ENCODE assay signal across 24 cellular contexts in genomic region chr2:178502751-178503150, GRCh38. TPM values are rescaled to one million over a fixed set of nuclear protein-coding genes. Genes with fewer than 3 reads are reported as not detected.
DNase-seq lines count a peak whose midpoint lies in the region; ATAC-seq, FAIRE-seq and TF ChIP-seq lines count a peak whose summit lies in the region.
"Had no signal": no experiment of that assay in that cellular context is flagged by ENCODE, and none has a peak within 500 bp of the region (broad histone marks: within the 10 kb centered on the region; RNA-seq: fewer than 3 reads in every experiment).

No MANE protein-coding gene starts in this region.

- POLR2A ChIA-PET in HepG2 (lab: Yijun Ruan, JAX), result no interaction called here
- POLR2A ChIA-PET in K562 (lab: Yijun Ruan, JAX), result interaction anchor here (1.0 kb wide), 1 partner anchor 11 kb away, joined by 4 read pairs; no protein-coding TSS in a partner anchor

- TF ChIP-seq CTCF in HepG2 (CRISPR knock-in tag; IDR thresholded peaks at IDR 0.05) (no peak), right lobe of liver (IDR thresholded peaks at IDR 0.05) (no peak), K562 (IDR thresholded peaks at IDR 0.05 in 2 of 3, conservative IDR thresholded peaks at IDR 0.05 in 1 of 3; ENCODE audit: insufficient read depth in 2 of 3, low read depth in 1 of 3, low read length in 3 of 3) (no peak)

- H3K79me2 ChIP-seq in HepG2 (ENCODE audit: insufficient read depth, low read length) (no peaks in the 10 kb centered on the region), K562 (ENCODE audit: control insufficient read depth, insufficient read depth, low read length) (no peaks in the 10 kb centered on the region)

- ATAC-seq in HepG2 (no peak), right lobe of liver (no peak), K562 (no peak), Right ventricle myocardium inferior (no peak)
- ATAC-seq: GM12878 had no signal

- H3K9me3 ChIP-seq in HepG2 (ENCODE audit: low read length), result no peaks in the 10 kb centered on the region
- no peaks in the 10 kb centered on the region for H3K9me3 ChIP-seq in right lobe of liver
- H3K9me3 ChIP-seq in K562 (replicated peaks; ENCODE audit: control insufficient read depth, insufficient read depth, low read depth, low read length), result no peaks in the 10 kb centered on the region
- H3K9me3 ChIP-seq: BE2C, BLaER1 had no signal

- H4K20me1 ChIP-seq in HepG2 (ENCODE audit: insufficient read depth, low read length) (no peaks in the 10 kb centered on the region), K562 (replicated peaks; ENCODE audit: control insufficient read depth, insufficient read depth, low read length) (no peaks in the 10 kb centered on the region)
- H4K20me1 ChIP-seq: BLaER1 had no signal

- TF ChIP-seq EP300 in HepG2 (IDR thresholded peaks at IDR 0.05; ENCODE audit: low read depth in 2 of 2, low read length in 2 of 2) (no peak), HepG2 (CRISPR knock-in tag; IDR thresholded peaks at IDR 0.05; ENCODE audit: borderline replicate concordance) (no peak), K562 (IDR thresholded peaks at IDR 0.05; ENCODE audit: low read length) (no peak)

- FAIRE-seq in HepG2 (lab: Jason Lieb, UNC) (no peak), K562 (lab: Jason Lieb, UNC) (no peak)
- FAIRE-seq: GM12878, GM18507 had no signal

- no peaks in the 10 kb centered on the region for H3K27me3 ChIP-seq in HepG2 (ENCODE audit: control insufficient read depth in 1 of 2, insufficient read depth in 2 of 2, low read length in 2 of 2)
- H3K27me3 ChIP-seq in right lobe of liver, result no peaks in the 10 kb centered on the region
- H3K27me3 ChIP-seq in K562 (ENCODE audit: control insufficient read depth in 2 of 2, insufficient read depth in 2 of 2, low read length in 2 of 2), result no peaks in the 10 kb centered on the region
- H3K27me3 ChIP-seq: BE2C, BLaER1 had no signal

- no peak for DNase-seq in HepG2 (ENCODE audit: low spot score)
- DNase-seq in right lobe of liver, result no peak
- DNase-seq in K562 (ENCODE audit: extremely low read depth in 1 of 4, low spot score in 3 of 4), result no peak
- DNase-seq in Right ventricle myocardium inferior (ENCODE audit: missing footprints), result no peak
- DNase-seq: ACHN; BE2C; C1 segment of cervical spinal cord; CD4-positive, alpha-beta memory T cell; CD4-positive, CD25-positive, alpha-beta regulatory T cell; CD8-positive, alpha-beta memory T cell; COR-L47; DMS 273 treated with DMSO at 0.1 percent for 48 hours; DMS153; DMS53; DMS79; DND-41; EL; GDM1 had no signal

- TF ChIP-seq POLR2A in HepG2 (IDR thresholded peaks at IDR 0.05; ENCODE audit: insufficient read depth in 1 of 2, low read depth in 2 of 2, low read length in 2 of 2) (no peak), right lobe of liver (IDR thresholded peaks at IDR 0.05) (no peak), K562 (conservative IDR thresholded peaks at IDR 0.05) (no peak)

- H3K9ac ChIP-seq in HepG2 (ENCODE audit: insufficient read depth, low read depth, low read length) (no peak overlapping the region), K562 (ENCODE audit: insufficient read depth in 1 of 2, low read depth in 2 of 2, low read length in 2 of 2) (no peak overlapping the region)
- H3K9ac ChIP-seq: BLaER1 had no signal

- no peak for TF ChIP-seq RAD21 in HepG2 (CRISPR knock-in tag; IDR thresholded peaks at IDR 0.05)
- TF ChIP-seq RAD21 in K562 (CRISPR knock-in tag; conservative IDR thresholded peaks at IDR 0.05 in 1 of 2, IDR thresholded peaks at IDR 0.05 in 1 of 2), result no peak

- H2AFZ ChIP-seq in HepG2 (ENCODE audit: low read length), result no peak overlapping the region
- H2AFZ ChIP-seq in K562 (ENCODE audit: low read depth, low read length), result no peak overlapping the region

- peaks cover 9% of the 10 kb centered on the region for H3K4me1 ChIP-seq in HepG2 (ENCODE audit: insufficient read depth, low read length)
- H3K4me1 ChIP-seq in right lobe of liver, result peaks cover 0 to 15% (median 0%) of the 10 kb centered on the region in 4 donors
- H3K4me1 ChIP-seq in K562 (replicated peaks in 1 of 2; ENCODE audit: control insufficient read depth in 2 of 2, insufficient read depth in 2 of 2, low read length in 2 of 2), result peaks cover 0 to 5% of the 10 kb centered on the region in 2 experiments; a peak in 2 of 5 replicates
- H3K4me1 ChIP-seq: BE2C, BLaER1 had no signal

- 97% methylated on average over 4 of the region's 4 CpGs for WGBS in HepG2 (ENCODE audit: low lambda C conversion rate)
- 44% methylated on average over 4 of the region's 4 CpGs for WGBS in right lobe of liver (ENCODE audit: insufficient coverage, low coverage, low lambda C conversion rate, missing lambda C conversion rate)
- whole genome bisulfite sequencing in K562 (ENCODE audit: insufficient coverage, low coverage, missing lambda C conversion rate), result 91% methylated on average over 4 of the region's 4 CpGs

- H3K4me2 ChIP-seq in HepG2 (ENCODE audit: low read depth, low read length) (no peak overlapping the region), K562 (ENCODE audit: insufficient read depth, low read length) (no peak overlapping the region)
- H3K4me2 ChIP-seq: BLaER1 had no signal

- no peaks in the 10 kb centered on the region for H3K9me1 ChIP-seq in K562 (ENCODE audit: control insufficient read depth, insufficient read depth, low read length)

- BruUV-seq in HepG2 (replicated peaks; lab: Mats Ljungman, UMichigan) (no TSS peak), K562 (replicated peaks; lab: Mats Ljungman, UMichigan) (no TSS peak)

- H3K27ac ChIP-seq in HepG2 (ENCODE audit: extremely low read length, insufficient read depth, low read length), result no peak overlapping the region
- H3K27ac ChIP-seq in right lobe of liver, result no peak overlapping the region
- H3K27ac ChIP-seq in K562 (ENCODE audit: extremely low read depth, low read depth, low read length), result no peak overlapping the region
- H3K27ac ChIP-seq: 22Rv1, BLaER1 had no signal

- no peak overlapping the region for H3K4me3 ChIP-seq in HepG2 (replicated peaks in 1 of 3; ENCODE audit: insufficient read depth in 1 of 3, low read depth in 2 of 3, low read length in 3 of 3)
- no peak overlapping the region for H3K4me3 ChIP-seq in right lobe of liver
- no peak overlapping the region for H3K4me3 ChIP-seq in K562
- H3K4me3 ChIP-seq: BLaER1, GM12878 had no signal

- peaks cover 11 to 62% of the 10 kb centered on the region in 2 experiments for H3K36me3 ChIP-seq in HepG2 (replicated peaks in 1 of 2; ENCODE audit: control insufficient read depth in 1 of 2, insufficient read depth in 2 of 2, low read length in 2 of 2)
- peaks cover 0 to 66% (median 21%) of the 10 kb centered on the region in 4 donors for H3K36me3 ChIP-seq in right lobe of liver
- H3K36me3 ChIP-seq in K562 (ENCODE audit: control insufficient read depth, insufficient read depth, low read length), result peaks cover 65% of the 10 kb centered on the region
- H3K36me3 ChIP-seq: BE2C had no signal

- intact Hi-C loops in HepG2 (cut with micrococcal nuclease; ENCODE audit: unreplicated experiment), result no loop called here
- intact Hi-C loops in right lobe of liver (cut with DNase I), result no loop called here
- intact Hi-C loops in K562 (cut with micrococcal nuclease), result no loop called here
- intact Hi-C loops in Right ventricle myocardium inferior (cut with DNase I), result no loop called here

- CTCF ChIA-PET in HepG2 (lab: Yijun Ruan, JAX; ENCODE audit: low intra/inter-chr PET ratio, low total read pairs) (no interaction called here), K562 (lab: Yijun Ruan, JAX; ENCODE audit: low intra/inter-chr PET ratio) (no interaction called here)

- in situ Hi-C loops in HepG2 (cut with HindIII; ENCODE audit: extremely low pct_ligation_motif_present, low pct_unique_long_range_greater_than_20kb) (no loop called here), K562 (cut with MboI) (no loop called here)

RNA-seq across cellular contexts. Expression of gene PLEKHA3, which starts 22.5 kb away (rescaled TPM):
- total RNA-seq in HepG2 (2016; rRNA removed; fragmentation: Illumina TruSeq; extraction: Trizol), result 23.1 and 26.8 TPM in 2 replicates
- total RNA-seq in HepG2 (2016; cell fraction: cytosol; rRNA removed; fragmentation: Illumina TruSeq; extraction: Trizol; ENCODE audit: low read depth), result 5.4 and 7.7 TPM in 2 replicates
- total RNA-seq in HepG2 (2016; cell fraction: insoluble cytoplasmic fraction; rRNA removed; fragmentation: Illumina TruSeq; extraction: Trizol), result 21.3 and 27.5 TPM in 2 replicates
- total RNA-seq in HepG2 (2016; cell fraction: membrane; rRNA removed; fragmentation: Illumina TruSeq; extraction: Trizol), result 24.3 and 26.4 TPM in 2 replicates
- 11.8 and 13.5 TPM in 2 replicates for total RNA-seq in HepG2 (2016; cell fraction: nucleus; rRNA removed; fragmentation: Illumina TruSeq; extraction: Trizol)
- polyA plus RNA-seq in HepG2 (2011; rRNA removed), result 8.6 and 11.7 TPM in 2 replicates
- 2.6 and 4.0 TPM in 2 replicates for polyA plus RNA-seq in HepG2 (2011; cell fraction: cytosol; rRNA removed)
- 2.6 and 5.8 TPM in 2 replicates for polyA plus RNA-seq in HepG2 (2011; cell fraction: nucleus; rRNA removed)
- polyA plus RNA-seq in HepG2 (2012), result 9.9 and 13.0 TPM in 2 replicates
- 10.7 and 12.2 TPM in 2 replicates for polyA plus RNA-seq in HepG2 (2016; cell fraction: cytosol; fragmentation: Illumina TruSeq; extraction: Trizol; ENCODE audit: low read depth)
- 23.9 and 24.5 TPM in 2 replicates for polyA plus RNA-seq in HepG2 (2016; cell fraction: insoluble cytoplasmic fraction; fragmentation: Illumina TruSeq; extraction: Trizol; ENCODE audit: low read depth)
- polyA plus RNA-seq in HepG2 (2016; cell fraction: membrane; fragmentation: Illumina TruSeq; extraction: Trizol; ENCODE audit: low read depth), result 19.9 and 21.8 TPM in 2 replicates
- 11.0 and 14.0 TPM in 2 replicates for polyA plus RNA-seq in HepG2 (2016; cell fraction: nucleus; fragmentation: Illumina TruSeq; extraction: Trizol; ENCODE audit: insufficient read depth, low read depth)
- 3.7 and 6.9 TPM in 2 replicates for polyA minus RNA-seq in HepG2 (2011; rRNA and poly(A)+ RNA removed; ENCODE audit: low replicate concordance)
- polyA minus RNA-seq in HepG2 (2011; cell fraction: cytosol; rRNA and poly(A)+ RNA removed), result 9.6 and 11.5 TPM in 2 replicates
- 16.8 and 20.2 TPM in 2 replicates for polyA minus RNA-seq in HepG2 (2011; cell fraction: nucleus; rRNA and poly(A)+ RNA removed)
- total RNA-seq in right lobe of liver, result 10 to 100 TPM in 4 of 6 experiments, 1 to 10 TPM in 2; 4.4 to 21.2 (median 15.1) TPM
- 7.1 and 8.8 TPM in 2 replicates for total RNA-seq in K562 (2011; cell fraction: chromatin; rRNA removed; ENCODE audit: low replicate concordance)
- 2.8 and 2.9 TPM in 2 replicates for total RNA-seq in K562 (2011; cell fraction: nucleolus; rRNA removed)
- total RNA-seq in K562 (2011; cell fraction: nucleoplasm; rRNA removed), result 6.7 and 16.4 TPM in 2 replicates
- 6.4 and 6.9 TPM in 2 replicates for total RNA-seq in K562 (2014; rRNA removed)
- total RNA-seq in K562 (2014; rRNA removed; fragmentation: Illumina TruSeq; extraction: Trizol), result 11.7 and 18.5 TPM in 2 replicates
- total RNA-seq in K562 (2015; rRNA removed; fragmentation: Illumina TruSeq; extraction: Trizol), result 8.4 and 10.5 TPM in 2 replicates
- 19.6 and 23.4 TPM in 2 replicates for total RNA-seq in K562 (2021)
- 14.9 and 21.8 TPM in 2 replicates for polyA plus RNA-seq in K562 (2011; rRNA removed)
- polyA plus RNA-seq in K562 (2011; cell fraction: cytosol; rRNA removed), result 1.6 and 2.8 TPM in 2 replicates
- polyA plus RNA-seq in K562 (2011; cell fraction: nucleus; rRNA removed), result 3.7 and 7.0 TPM in 2 replicates
- 6.8 and 7.4 TPM in 2 replicates for polyA plus RNA-seq in K562 (2012)
- 6.8 and 8.8 TPM in 2 replicates for polyA plus RNA-seq in K562 (2014; fragmentation: Illumina TruSeq; extraction: Trizol)
- 1 to 10 TPM; 2.3 to 2.6 TPM for polyA plus RNA-seq in K562 (2014; fragmentation: Nextera tagmentation; extraction: Ambion mirVana)
- 9.7 and 12.0 TPM in 2 replicates for polyA plus RNA-seq in K562 (2014; rRNA removed)
- polyA minus RNA-seq in K562 (2011; rRNA and poly(A)+ RNA removed), result 15.1 and 15.8 TPM in 2 replicates
- polyA minus RNA-seq in K562 (2011; cell fraction: cytosol; rRNA and poly(A)+ RNA removed), result 5.8 and 11.0 TPM in 2 replicates
- polyA minus RNA-seq in K562 (2011; cell fraction: nucleus; rRNA and poly(A)+ RNA removed), result 5.9 and 7.7 TPM in 2 replicates
- 36.4 TPM for total RNA-seq in Right ventricle myocardium inferior

RNA-seq across cellular contexts. Expression of gene FKBP7, which starts 24.4 kb away (rescaled TPM):
- total RNA-seq in HepG2 (2016; rRNA removed; fragmentation: Illumina TruSeq; extraction: Trizol), result 9.7 and 14.8 TPM in 2 replicates
- total RNA-seq in HepG2 (2016; cell fraction: cytosol; rRNA removed; fragmentation: Illumina TruSeq; extraction: Trizol; ENCODE audit: low read depth), result 2.8 and 3.6 TPM in 2 replicates
- 9.9 and 13.5 TPM in 2 replicates for total RNA-seq in HepG2 (2016; cell fraction: insoluble cytoplasmic fraction; rRNA removed; fragmentation: Illumina TruSeq; extraction: Trizol)
- total RNA-seq in HepG2 (2016; cell fraction: membrane; rRNA removed; fragmentation: Illumina TruSeq; extraction: Trizol), result 3.9 and 4.5 TPM in 2 replicates
- 12.3 and 18.8 TPM in 2 replicates for total RNA-seq in HepG2 (2016; cell fraction: nucleus; rRNA removed; fragmentation: Illumina TruSeq; extraction: Trizol)
- 9.5 and 12.4 TPM in 2 replicates for polyA plus RNA-seq in HepG2 (2011; rRNA removed)
- polyA plus RNA-seq in HepG2 (2011; cell fraction: cytosol; rRNA removed), result 6.1 and 7.1 TPM in 2 replicates
- polyA plus RNA-seq in HepG2 (2011; cell fraction: nucleus; rRNA removed), result 2.9 and 3.0 TPM in 2 replicates
- 13.3 and 20.2 TPM in 2 replicates for polyA plus RNA-seq in HepG2 (2012)
- polyA plus RNA-seq in HepG2 (2016; cell fraction: cytosol; fragmentation: Illumina TruSeq; extraction: Trizol; ENCODE audit: low read depth), result 5.2 and 5.3 TPM in 2 replicates
- polyA plus RNA-seq in HepG2 (2016; cell fraction: insoluble cytoplasmic fraction; fragmentation: Illumina TruSeq; extraction: Trizol; ENCODE audit: low read depth), result 10.5 and 13.7 TPM in 2 replicates
- 3.5 and 4.7 TPM in 2 replicates for polyA plus RNA-seq in HepG2 (2016; cell fraction: membrane; fragmentation: Illumina TruSeq; extraction: Trizol; ENCODE audit: low read depth)
- polyA plus RNA-seq in HepG2 (2016; cell fraction: nucleus; fragmentation: Illumina TruSeq; extraction: Trizol; ENCODE audit: insufficient read depth, low read depth), result 20.0 and 26.2 TPM in 2 replicates
- polyA minus RNA-seq in HepG2 (2011; rRNA and poly(A)+ RNA removed; ENCODE audit: low replicate concordance), result 0.89 and 1.8 TPM in 2 replicates
- 5.3 and 5.9 TPM in 2 replicates for polyA minus RNA-seq in HepG2 (2011; cell fraction: cytosol; rRNA and poly(A)+ RNA removed)
- 6.0 and 9.4 TPM in 2 replicates for polyA minus RNA-seq in HepG2 (2011; cell fraction: nucleus; rRNA and poly(A)+ RNA removed)
- total RNA-seq in right lobe of liver, result 10 to 100 TPM in 1 of 6 experiments, 1 to 10 TPM in 5; 2.5 to 12.7 (median 4.8) TPM
- 6.4 and 7.4 TPM in 2 replicates for total RNA-seq in K562 (2011; cell fraction: chromatin; rRNA removed; ENCODE audit: low replicate concordance)
- 5.1 and 7.3 TPM in 2 replicates for total RNA-seq in K562 (2011; cell fraction: nucleolus; rRNA removed)
- total RNA-seq in K562 (2011; cell fraction: nucleoplasm; rRNA removed), result 8.4 and 9.8 TPM in 2 replicates
- total RNA-seq in K562 (2014; rRNA removed), result 9.5 and 15.9 TPM in 2 replicates
- total RNA-seq in K562 (2014; rRNA removed; fragmentation: Illumina TruSeq; extraction: Trizol), result 12.6 and 13.5 TPM in 2 replicates
- 12.0 and 14.7 TPM in 2 replicates for total RNA-seq in K562 (2015; rRNA removed; fragmentation: Illumina TruSeq; extraction: Trizol)
- 6.1 and 7.0 TPM in 2 replicates for total RNA-seq in K562 (2021)
- 16.8 and 19.2 TPM in 2 replicates for polyA plus RNA-seq in K562 (2011; rRNA removed)
- 4.2 and 7.4 TPM in 2 replicates for polyA plus RNA-seq in K562 (2011; cell fraction: cytosol; rRNA removed)
- polyA plus RNA-seq in K562 (2011; cell fraction: nucleus; rRNA removed), result 5.3 and 9.0 TPM in 2 replicates
- 7.0 and 9.1 TPM in 2 replicates for polyA plus RNA-seq in K562 (2012)
- polyA plus RNA-seq in K562 (2014; fragmentation: Illumina TruSeq; extraction: Trizol), result 17.4 and 19.9 TPM in 2 replicates
- 10 to 100 TPM; 19.3 to 23.2 TPM for polyA plus RNA-seq in K562 (2014; fragmentation: Nextera tagmentation; extraction: Ambion mirVana)
- 19.0 and 22.7 TPM in 2 replicates for polyA plus RNA-seq in K562 (2014; rRNA removed)
- polyA minus RNA-seq in K562 (2011; rRNA and poly(A)+ RNA removed), result 12.5 and 13.7 TPM in 2 replicates
- 4.0 and 4.6 TPM in 2 replicates for polyA minus RNA-seq in K562 (2011; cell fraction: cytosol; rRNA and poly(A)+ RNA removed)
- polyA minus RNA-seq in K562 (2011; cell fraction: nucleus; rRNA and poly(A)+ RNA removed), result 5.4 and 7.9 TPM in 2 replicates
- 9.3 TPM for total RNA-seq in Right ventricle myocardium inferior

RNA-seq across cellular contexts. Expression of gene PJVK, which starts 51.6 kb away (rescaled TPM):
- total RNA-seq in HepG2 (2016; rRNA removed; fragmentation: Illumina TruSeq; extraction: Trizol) (1.1 and 1.2 TPM in 2 replicates), right lobe of liver (1 to 10 TPM in 5 of 6 experiments, under 1 TPM in 1; 0.80 to 2.8 (median 1.6) TPM), K562 (2014; rRNA removed) (0.41 and 0.95 TPM in 2 replicates), K562 (2014; rRNA removed; fragmentation: Illumina TruSeq; extraction: Trizol) (0.41 and 0.73 TPM in 2 replicates), K562 (2015; rRNA removed; fragmentation: Illumina TruSeq; extraction: Trizol) (0.45 and 0.58 TPM in 2 replicates), K562 (2021) (0.78 and 0.87 TPM in 2 replicates), Right ventricle myocardium inferior (0.70 TPM)
- 0.81 and 2.0 TPM in 2 replicates for total RNA-seq in HepG2 (2016; cell fraction: cytosol; rRNA removed; fragmentation: Illumina TruSeq; extraction: Trizol; ENCODE audit: low read depth)
- 0.77 and 1.5 TPM in 2 replicates for total RNA-seq in HepG2 (2016; cell fraction: insoluble cytoplasmic fraction; rRNA removed; fragmentation: Illumina TruSeq; extraction: Trizol)
- 1.1 TPM in 2 replicates for total RNA-seq in HepG2 (2016; cell fraction: membrane; rRNA removed; fragmentation: Illumina TruSeq; extraction: Trizol)
- total RNA-seq in HepG2 (2016; cell fraction: nucleus; rRNA removed; fragmentation: Illumina TruSeq; extraction: Trizol), result 3.4 and 4.2 TPM in 2 replicates
- polyA plus RNA-seq in HepG2 (2011; rRNA removed) (2.6 and 3.0 TPM in 2 replicates), K562 (2011; rRNA removed) (1.5 and 2.6 TPM in 2 replicates), K562 (2014; fragmentation: Illumina TruSeq; extraction: Trizol) (0.43 and 0.71 TPM in 2 replicates), K562 (2014; fragmentation: Nextera tagmentation; extraction: Ambion mirVana) (under 1 TPM; 0.11 to 0.24 TPM), K562 (2014; rRNA removed) (1.2 and 2.1 TPM in 2 replicates)
- polyA plus RNA-seq in HepG2 (2011; cell fraction: cytosol; rRNA removed), result 0.51 and 1.1 TPM in 2 replicates
- 6.3 and 6.4 TPM in 2 replicates for polyA plus RNA-seq in HepG2 (2011; cell fraction: nucleus; rRNA removed)
- polyA plus RNA-seq in HepG2 (2012), result 1.5 and 2.9 TPM in 2 replicates
- polyA plus RNA-seq in HepG2 (2016; cell fraction: cytosol; fragmentation: Illumina TruSeq; extraction: Trizol; ENCODE audit: low read depth), result 0.46 and 0.58 TPM in 2 replicates
- polyA plus RNA-seq in HepG2 (2016; cell fraction: insoluble cytoplasmic fraction; fragmentation: Illumina TruSeq; extraction: Trizol; ENCODE audit: low read depth), result 0.67 and 1.3 TPM in 2 replicates
- 0.48 and 0.77 TPM in 2 replicates for polyA plus RNA-seq in HepG2 (2016; cell fraction: membrane; fragmentation: Illumina TruSeq; extraction: Trizol; ENCODE audit: low read depth)
- polyA plus RNA-seq in HepG2 (2016; cell fraction: nucleus; fragmentation: Illumina TruSeq; extraction: Trizol; ENCODE audit: insufficient read depth, low read depth), result 7.3 and 8.2 TPM in 2 replicates
- polyA minus RNA-seq in HepG2 (2011; rRNA and poly(A)+ RNA removed; ENCODE audit: low replicate concordance), result 1.1 and 1.8 TPM in 2 replicates
- polyA minus RNA-seq in HepG2 (2011; cell fraction: cytosol; rRNA and poly(A)+ RNA removed), result 0.35 TPM in 1 of 2 replicates, not detected in the other
- 9.3 and 9.6 TPM in 2 replicates for polyA minus RNA-seq in HepG2 (2011; cell fraction: nucleus; rRNA and poly(A)+ RNA removed)
- 1.5 and 4.6 TPM in 2 replicates for total RNA-seq in K562 (2011; cell fraction: chromatin; rRNA removed; ENCODE audit: low replicate concordance)
- 1.5 and 1.8 TPM in 2 replicates for total RNA-seq in K562 (2011; cell fraction: nucleolus; rRNA removed)
- total RNA-seq in K562 (2011; cell fraction: nucleoplasm; rRNA removed), result 2.9 and 4.0 TPM in 2 replicates
- 0.15 and 0.75 TPM in 2 replicates for polyA plus RNA-seq in K562 (2011; cell fraction: cytosol; rRNA removed)
- polyA plus RNA-seq in K562 (2011; cell fraction: nucleus; rRNA removed), result 2.2 and 4.2 TPM in 2 replicates
- polyA plus RNA-seq in K562 (2012), result 0.70 and 0.96 TPM in 2 replicates
- 1.0 and 1.3 TPM in 2 replicates for polyA minus RNA-seq in K562 (2011; rRNA and poly(A)+ RNA removed)
- polyA minus RNA-seq in K562 (2011; cell fraction: cytosol; rRNA and poly(A)+ RNA removed), result 0.91 TPM in 1 of 2 replicates, not detected in the other
- 1.1 and 2.4 TPM in 2 replicates for polyA minus RNA-seq in K562 (2011; cell fraction: nucleus; rRNA and poly(A)+ RNA removed)
- total RNA-seq: Daoy had no signal
- polyA plus RNA-seq: CD14-positive monocyte; CD8-positive, alpha-beta memory T cell had no signal

RNA-seq across cellular contexts. Expression of gene PRKRA, which starts 51.8 kb away (rescaled TPM):
- total RNA-seq in HepG2 (2016; rRNA removed; fragmentation: Illumina TruSeq; extraction: Trizol), result 67.6 and 74.7 TPM in 2 replicates
- total RNA-seq in HepG2 (2016; cell fraction: cytosol; rRNA removed; fragmentation: Illumina TruSeq; extraction: Trizol; ENCODE audit: low read depth), result 77.3 and 86.7 TPM in 2 replicates
- 64.4 and 73.6 TPM in 2 replicates for total RNA-seq in HepG2 (2016; cell fraction: insoluble cytoplasmic fraction; rRNA removed; fragmentation: Illumina TruSeq; extraction: Trizol)
- 113 and 120 TPM in 2 replicates for total RNA-seq in HepG2 (2016; cell fraction: membrane; rRNA removed; fragmentation: Illumina TruSeq; extraction: Trizol)
- 83.1 and 91.6 TPM in 2 replicates for total RNA-seq in HepG2 (2016; cell fraction: nucleus; rRNA removed; fragmentation: Illumina TruSeq; extraction: Trizol)
- polyA plus RNA-seq in HepG2 (2011; rRNA removed), result 47.3 and 53.1 TPM in 2 replicates
- 39.9 and 48.4 TPM in 2 replicates for polyA plus RNA-seq in HepG2 (2011; cell fraction: cytosol; rRNA removed)
- polyA plus RNA-seq in HepG2 (2011; cell fraction: nucleus; rRNA removed), result 41.7 and 45.8 TPM in 2 replicates
- 48.0 and 68.5 TPM in 2 replicates for polyA plus RNA-seq in HepG2 (2012)
- polyA plus RNA-seq in HepG2 (2016; cell fraction: cytosol; fragmentation: Illumina TruSeq; extraction: Trizol; ENCODE audit: low read depth), result 94.3 and 117 TPM in 2 replicates
- 77.0 and 83.1 TPM in 2 replicates for polyA plus RNA-seq in HepG2 (2016; cell fraction: insoluble cytoplasmic fraction; fragmentation: Illumina TruSeq; extraction: Trizol; ENCODE audit: low read depth)
- 110 and 123 TPM in 2 replicates for polyA plus RNA-seq in HepG2 (2016; cell fraction: membrane; fragmentation: Illumina TruSeq; extraction: Trizol; ENCODE audit: low read depth)
- polyA plus RNA-seq in HepG2 (2016; cell fraction: nucleus; fragmentation: Illumina TruSeq; extraction: Trizol; ENCODE audit: insufficient read depth, low read depth), result 92.2 and 94.5 TPM in 2 replicates
- polyA minus RNA-seq in HepG2 (2011; rRNA and poly(A)+ RNA removed; ENCODE audit: low replicate concordance), result 14.8 and 55.1 TPM in 2 replicates
- polyA minus RNA-seq in HepG2 (2011; cell fraction: cytosol; rRNA and poly(A)+ RNA removed), result 31.5 and 39.6 TPM in 2 replicates
- 182 and 199 TPM in 2 replicates for polyA minus RNA-seq in HepG2 (2011; cell fraction: nucleus; rRNA and poly(A)+ RNA removed)
- 10 to 100 TPM; 11.2 to 20.5 (median 14.4) TPM for total RNA-seq in right lobe of liver
- 68.4 and 99.5 TPM in 2 replicates for total RNA-seq in K562 (2011; cell fraction: chromatin; rRNA removed; ENCODE audit: low replicate concordance)
- total RNA-seq in K562 (2011; cell fraction: nucleolus; rRNA removed), result 60.4 and 62.4 TPM in 2 replicates
- total RNA-seq in K562 (2011; cell fraction: nucleoplasm; rRNA removed), result 79.3 and 112 TPM in 2 replicates
- 78.1 and 103 TPM in 2 replicates for total RNA-seq in K562 (2014; rRNA removed)
- 57.2 and 63.0 TPM in 2 replicates for total RNA-seq in K562 (2014; rRNA removed; fragmentation: Illumina TruSeq; extraction: Trizol)
- 54.8 and 62.9 TPM in 2 replicates for total RNA-seq in K562 (2015; rRNA removed; fragmentation: Illumina TruSeq; extraction: Trizol)
- total RNA-seq in K562 (2021), result 50.4 and 53.9 TPM in 2 replicates
- 63.9 and 70.6 TPM in 2 replicates for polyA plus RNA-seq in K562 (2011; rRNA removed)
- polyA plus RNA-seq in K562 (2011; cell fraction: cytosol; rRNA removed), result 34.5 and 34.8 TPM in 2 replicates
- 57.3 and 58.6 TPM in 2 replicates for polyA plus RNA-seq in K562 (2011; cell fraction: nucleus; rRNA removed)
- polyA plus RNA-seq in K562 (2012), result 42.2 and 48.1 TPM in 2 replicates
- 43.0 and 52.3 TPM in 2 replicates for polyA plus RNA-seq in K562 (2014; fragmentation: Illumina TruSeq; extraction: Trizol)
- 10 to 100 TPM; 14.1 to 20.4 TPM for polyA plus RNA-seq in K562 (2014; fragmentation: Nextera tagmentation; extraction: Ambion mirVana)
- 46.0 and 46.1 TPM in 2 replicates for polyA plus RNA-seq in K562 (2014; rRNA removed)
- polyA minus RNA-seq in K562 (2011; rRNA and poly(A)+ RNA removed), result 61.3 and 77.9 TPM in 2 replicates
- polyA minus RNA-seq in K562 (2011; cell fraction: cytosol; rRNA and poly(A)+ RNA removed), result 32.4 and 41.6 TPM in 2 replicates
- 74.0 and 107 TPM in 2 replicates for polyA minus RNA-seq in K562 (2011; cell fraction: nucleus; rRNA and poly(A)+ RNA removed)
- 45.4 TPM for total RNA-seq in Right ventricle myocardium inferior

Comparison
In these comparisons a context has a peak if more than half of its experiments do, and no peak if none do; other contexts are left out.
1. Of the 241 proteins assayed by ChIP-seq in both HepG2 and K562: peak only in HepG2: MAFF and MAFK; only in K562: MAFG; in both: none; in neither: 238.